ENCODE assay signal across 17 cellular contexts in genomic region chr9:2281031-2281802, GRCh38.
DNase-seq lines count a peak whose midpoint lies in the region; ATAC-seq and TF ChIP-seq lines count a peak whose summit lies in the region.
"Had no signal": no experiment of that assay in that cellular context is flagged by ENCODE, and none has a peak within 500 bp of the region (broad histone marks: within the 10 kb centered on the region; RNA-seq: fewer than 3 reads in every experiment).

No MANE protein-coding gene starts in this region.

- H3K4me1 ChIP-seq in HEK293 (ENCODE audit: control insufficient read depth, insufficient read depth, low read length) = peaks cover 9% of the 10 kb centered on the region; the same call in 1 of the 2 replicates
- peaks cover 34% of the 10 kb centered on the region for H3K4me1 ChIP-seq in iPS-18a (ENCODE audit: control insufficient read depth, low read depth, low read length)
- H3K4me1 ChIP-seq in left lung = no peaks in the 10 kb centered on the region
- no peaks in the 10 kb centered on the region for H3K4me1 ChIP-seq in A673 (ENCODE audit: insufficient read depth, low read length, poor library complexity, severe bottlenecking)
- H3K4me1 ChIP-seq: vagina had no signal

- peak; percentile 77 for DNase-seq in WTC11 (ENCODE audit: low spot score)
- DNase-seq in left lung = no peak
- no peak for DNase-seq in A673 (ENCODE audit: low spot score)
- no peak for DNase-seq in NCI-H524 (lab: John Stamatoyannopoulos, UW)
- no peak for DNase-seq in NCI-H748 treated with DMSO at 0.1 percent for 48 hours (lab: John Stamatoyannopoulos, UW)
- DNase-seq: activated CD8-positive, alpha-beta memory T cell treated with anti-CD3 and anti-CD28 coated beads, Interleukin-2, amount 10 ng/mL, durations not matched to agents 7 days and 5 days; activated gamma-delta T cell treated with Interleukin-2 at 50 U/mL for 16 hours; NCI-H1417 treated with DMSO at 0.1 percent for 48 hours; NCI-H446 treated with DMSO at 0.1 percent for 48 hours; stimulated activated naive CD4-positive, alpha-beta T cell treated with Interleukin-2 at 50 U/mL for 16 hours; SW 1271 had no signal

- no peaks in the 10 kb centered on the region for H3K36me3 ChIP-seq in HEK293 (ENCODE audit: control insufficient read depth in 2 of 2, insufficient read depth in 1 of 2, low read length in 2 of 2)
- H3K36me3 ChIP-seq in iPS-18a (ENCODE audit: control insufficient read depth, low read depth, low read length) = no peaks in the 10 kb centered on the region
- no peaks in the 10 kb centered on the region for H3K36me3 ChIP-seq in left lung
- H3K36me3 ChIP-seq in A673 (ENCODE audit: insufficient read depth, low read length, poor library complexity, severe bottlenecking) = no peaks in the 10 kb centered on the region
- H3K36me3 ChIP-seq: vagina had no signal

- H3K9ac ChIP-seq in iPS-18a (ENCODE audit: low read length) = peak overlapping the region; percentile 49

- no peaks in the 10 kb centered on the region; the same call in 1 of the 2 replicates for H3K4me1 Mint-ChIP-seq in WTC11
- H3K4me1 Mint-ChIP-seq: activated CD8-positive, alpha-beta memory T cell treated with anti-CD3 and anti-CD28 coated beads, Interleukin-2, amount 10 ng/mL, durations not matched to agents 7 days and 5 days had no signal

- H3K9me3 ChIP-seq in HEK293 (ENCODE audit: control insufficient read depth, insufficient read depth, low read depth, low read length) = no peaks in the 10 kb centered on the region
- H3K9me3 ChIP-seq in iPS-18a (ENCODE audit: control insufficient read depth, low read depth, low read length) = no peaks in the 10 kb centered on the region
- H3K9me3 ChIP-seq in left lung = no peaks in the 10 kb centered on the region
- H3K9me3 ChIP-seq in A673 (ENCODE audit: low read depth, low read length, poor library complexity, severe bottlenecking) = no peaks in the 10 kb centered on the region
- H3K9me3 ChIP-seq: vagina had no signal

- peaks cover 18% of the 10 kb centered on the region for H3K36me3 Mint-ChIP-seq in WTC11
- H3K36me3 Mint-ChIP-seq: activated CD8-positive, alpha-beta memory T cell treated with anti-CD3 and anti-CD28 coated beads, Interleukin-2, amount 10 ng/mL, durations not matched to agents 7 days and 5 days; IgD-negative memory B cell had no signal

- H3K27ac Mint-ChIP-seq in WTC11 = no peak overlapping the region
- H3K27ac Mint-ChIP-seq: activated CD8-positive, alpha-beta memory T cell treated with anti-CD3 and anti-CD28 coated beads, Interleukin-2, amount 10 ng/mL, durations not matched to agents 7 days and 5 days; IgD-negative memory B cell; nephron had no signal

- no peak overlapping the region for H3K4me3 Mint-ChIP-seq in WTC11
- H3K4me3 Mint-ChIP-seq: activated CD8-positive, alpha-beta memory T cell treated with anti-CD3 and anti-CD28 coated beads, Interleukin-2, amount 10 ng/mL, durations not matched to agents 7 days and 5 days; IgD-negative memory B cell; nephron had no signal

- intact Hi-C loops in left lung (cut with DNase I) (no loop called here), A673 (cut with micrococcal nuclease; ENCODE audit: unreplicated experiment) (no loop called here)

- H3K9me3 Mint-ChIP-seq in WTC11 = peaks cover 6% of the 10 kb centered on the region; the same call in 1 of the 2 replicates
- H3K9me3 Mint-ChIP-seq: IgD-negative memory B cell, nephron had no signal

- CTCF ChIA-PET in HEK293 (lab: Yijun Ruan, JAX) (interaction anchor here (0.6 to 0.7 kb wide), 3 partner anchors 39 to 449 kb away, joined by 3 to 4 read pairs (median 3); no protein-coding TSS in a partner anchor), WTC11 (lab: Charles Lee) (interaction anchor here (0.6 to 1.3 kb wide), 3 partner anchors 12 to 165 kb away, joined by 3 to 6 read pairs (median 3); no protein-coding TSS in a partner anchor), A673 (lab: Charles Lee) (no interaction called here)

- H3K27me3 Mint-ChIP-seq in WTC11 (ENCODE audit: low read depth) = no peaks in the 10 kb centered on the region; the same call in 1 of the 2 replicates

- BruUV-seq in A673 (replicated peaks; lab: Mats Ljungman, UMichigan) = no TSS peak

- POLR2A ChIA-PET in HEK293 (lab: Yijun Ruan, JAX) = interaction anchor here (0.8 to 1.0 kb wide), 3 partner anchors 13 to 25 kb away, joined by 3 to 10 read pairs (median 3); no protein-coding TSS in a partner anchor
- POLR2A ChIA-PET in WTC11 (lab: Charles Lee) = interaction anchor here (0.6 to 1.4 kb wide), 7 partner anchors 24 to 529 kb away, joined by 3 to 9 read pairs (median 4); no protein-coding TSS in a partner anchor
- POLR2A ChIA-PET in A673 (lab: Charles Lee; ENCODE audit: low non-redundant PET) = no interaction called here

- no peak overlapping the region for H3K27ac ChIP-seq in HEK293 (ENCODE audit: extremely low read depth, low read depth, low read length)
- H3K27ac ChIP-seq in iPS-18a (ENCODE audit: low read length) = peak overlapping the region; percentile 79
- H3K27ac ChIP-seq in left lung = no peak overlapping the region
- H3K27ac ChIP-seq in A673 (ENCODE audit: low read depth, low read length, poor library complexity, severe bottlenecking) = no peak overlapping the region
- H3K27ac ChIP-seq: vagina had no signal

- H3K4me3 ChIP-seq in HEK293 (ENCODE audit: low read depth, low read length) = no peak overlapping the region
- peak overlapping the region; percentile 20 for H3K4me3 ChIP-seq in iPS-18a (ENCODE audit: low read length)
- H3K4me3 ChIP-seq in left lung = no peak overlapping the region
- no peak overlapping the region for H3K4me3 ChIP-seq in A673 (ENCODE audit: low read depth, low read length, poor library complexity, severe bottlenecking)
- H3K4me3 ChIP-seq: vagina had no signal

- H3K27me3 ChIP-seq in iPS-18a (ENCODE audit: control insufficient read depth, insufficient read depth, low read length) (no peaks in the 10 kb centered on the region), left lung (no peaks in the 10 kb centered on the region), A673 (replicated peaks; ENCODE audit: insufficient read depth, low read depth, low read length, poor library complexity) (no peaks in the 10 kb centered on the region)
- H3K27me3 ChIP-seq: vagina had no signal

- no peak for TF ChIP-seq CTCF in HEK293 (tag by site-specific recombination; IDR thresholded peaks at IDR 0.05)
- no peak for TF ChIP-seq CTCF in WTC11 (IDR thresholded peaks at IDR 0.05)
- TF ChIP-seq CTCF in left lung (IDR thresholded peaks at IDR 0.05) = no peak
- no peak for TF ChIP-seq CTCF in A673 (conservative IDR thresholded peaks at IDR 0.05; ENCODE audit: low read depth, low read length)

- ATAC-seq in WTC11 (peak; percentile 96), left lung (no peak)
- ATAC-seq: activated CD8-positive, alpha-beta memory T cell treated with anti-CD3 and anti-CD28 coated beads, Interleukin-2, amount 10 ng/mL, durations not matched to agents 7 days and 5 days; sciatic nerve had no signal

TF ChIP-seq in HEK293, 187 proteins besides CTCF, POLR2A, EP300 and RAD21:
- TF ChIP-seq ZNF335 (tag by site-specific recombination; conservative IDR thresholded peaks at IDR 0.05) (0 out of 2 replicates have a peak, but pooled peaks have one; percentile 18), HOXA7 (CRISPR knock-in tag; IDR thresholded peaks at IDR 0.05; ENCODE audit: borderline replicate concordance) (no peak)
TF ChIP-seq in HEK293: peak in this region for 1.

TF ChIP-seq in WTC11, 78 proteins besides CTCF, POLR2A, EP300 and RAD21 (continues in another document):
- TF ChIP-seq ETV6 (CRISPR knock-in tag; IDR thresholded peaks at IDR 0.05) (0 out of 2 replicates have a peak, but pooled peaks have one; percentile 51), JAZF1 (CRISPR knock-in tag; IDR thresholded peaks at IDR 0.05) (no peak), ZBTB21 (CRISPR knock-in tag; IDR thresholded peaks at IDR 0.05; ENCODE audit: borderline replicate concordance) (no peak), ZNF281 (CRISPR knock-in tag; IDR thresholded peaks at IDR 0.05) (no peak), ZNF121 (CRISPR knock-in tag; IDR thresholded peaks at IDR 0.05) (no peak), HMGA2 (CRISPR knock-in tag; IDR thresholded peaks at IDR 0.05) (no peak), ZMAT4 (CRISPR knock-in tag; IDR thresholded peaks at IDR 0.05) (no peak), ESRRA (CRISPR knock-in tag; IDR thresholded peaks at IDR 0.05; ENCODE audit: borderline replicate concordance) (no peak), PRRX2 (CRISPR knock-in tag; IDR thresholded peaks at IDR 0.05) (no peak)
